ENCODE assay signal across 26 cellular contexts in the genomic region with DNA sequence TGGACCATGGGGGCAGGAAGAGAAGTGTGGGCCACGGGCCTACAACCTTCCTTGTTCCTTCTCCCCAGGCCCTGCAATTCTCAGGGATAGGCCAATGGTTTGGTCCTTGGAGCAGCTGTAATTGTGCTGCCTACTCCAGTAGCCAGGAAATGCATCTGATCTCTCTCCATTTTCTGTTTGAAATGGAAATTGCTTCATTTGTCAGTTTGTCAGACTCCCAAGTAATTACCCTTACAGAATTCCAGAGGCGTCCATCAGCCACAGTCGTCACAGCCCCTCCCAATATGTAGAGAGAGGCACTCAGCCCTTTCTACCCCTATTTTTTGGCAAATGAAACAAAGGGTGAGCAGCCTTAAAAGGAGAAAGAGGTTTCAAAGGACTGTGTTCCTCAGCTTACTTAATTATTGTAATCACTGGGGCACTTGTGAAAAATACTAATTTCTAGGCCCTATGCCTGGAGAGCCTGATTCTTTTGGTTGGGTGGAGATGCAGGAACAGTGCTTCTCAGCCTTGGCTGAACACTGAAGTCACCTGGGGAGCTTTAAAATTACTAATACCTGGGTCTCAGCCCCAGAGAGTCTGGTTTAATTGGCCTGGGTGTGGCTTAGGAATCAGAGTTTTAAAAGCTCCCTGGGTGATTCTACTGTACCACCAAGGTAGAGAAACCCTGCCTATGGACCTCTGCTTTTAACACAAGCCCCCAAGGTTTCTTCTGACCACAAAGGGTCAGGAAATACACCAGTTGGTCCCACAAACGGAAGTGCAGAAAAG.
DNase-seq lines count a peak whose midpoint lies in the region; ATAC-seq and TF ChIP-seq lines count a peak whose summit lies in the region.
"Had no signal": no experiment of that assay in that cellular context is flagged by ENCODE, and none has a peak within 500 bp of the region (broad histone marks: within the 10 kb centered on the region; RNA-seq: fewer than 3 reads in every experiment).

No MANE protein-coding gene starts in this region.

- H3K9me3 ChIP-seq in mucosa of stomach (ENCODE audit: control insufficient read depth, low read length) = no peaks in the 10 kb centered on the region
- H3K9me3 ChIP-seq: spleen, uterus had no signal

- H3K4me3 ChIP-seq in epithelial cell of esophagus (ENCODE audit: low read length) = no peak overlapping the region
- no peak overlapping the region for H3K4me3 ChIP-seq in mucosa of stomach (ENCODE audit: low read length)
- H3K4me3 ChIP-seq: cardiac muscle cell, spleen, uterus had no signal

- peaks cover 12% of the 10 kb centered on the region for H3K4me1 Mint-ChIP-seq in MCF 10A (ENCODE audit: insufficient read depth, unreplicated experiment)
- H3K4me1 Mint-ChIP-seq: activated CD4-positive, alpha-beta T cell treated with anti-CD3 and anti-CD28 coated beads, Interleukin-2, amount 10 ng/mL, durations not matched to agents 7 days and 5 days; activated CD8-positive, alpha-beta memory T cell treated with anti-CD3 and anti-CD28 coated beads, Interleukin-2, amount 10 ng/mL, durations not matched to agents 7 days and 5 days; naive thymus-derived CD8-positive, alpha-beta T cell had no signal

- peaks cover 11% of the 10 kb centered on the region for H3K27me3 Mint-ChIP-seq in MCF 10A (ENCODE audit: insufficient read depth, unreplicated experiment)

- POLR2A ChIA-PET in MCF 10A (lab: Yijun Ruan, JAX) = interaction anchor here (1.9 kb wide), 1 partner anchor 47 kb away, joined by 5 read pairs; no protein-coding TSS in a partner anchor

- H3K36me3 ChIP-seq in mucosa of stomach (ENCODE audit: control insufficient read depth, insufficient read depth, low read length) = no peaks in the 10 kb centered on the region
- H3K36me3 ChIP-seq: cardiac muscle cell, spleen, uterus had no signal

- no peaks in the 10 kb centered on the region for H3K27me3 ChIP-seq in mucosa of stomach (ENCODE audit: control insufficient read depth, insufficient read depth, low read length)
- H3K27me3 ChIP-seq: uterus had no signal

- H3K36me3 Mint-ChIP-seq in MCF 10A (ENCODE audit: insufficient read depth, unreplicated experiment) = no peaks in the 10 kb centered on the region
- H3K36me3 Mint-ChIP-seq: activated CD8-positive, alpha-beta memory T cell treated with anti-CD3 and anti-CD28 coated beads, Interleukin-2, amount 10 ng/mL, durations not matched to agents 7 days and 5 days; naive thymus-derived CD8-positive, alpha-beta T cell; stimulated activated naive B cell treated with anti-CD40 and anti-IgM and Interleukin-4, amounts not matched to agents 10 μg/mL and 1 μg/mL and 100 μg/mL, for 72 hours had no signal

- H3K9ac ChIP-seq in mucosa of stomach (ENCODE audit: low read length) = peak overlapping the region; percentile 66

- no TSS peak for BruUV-seq in MCF 10A (replicated peaks; lab: Mats Ljungman, UMichigan)

- DNase-seq in COR-L47 (lab: John Stamatoyannopoulos, UW) = peak; percentile 47
- peak; percentile 15 for DNase-seq in NCI-H2227 treated with DMSO at 0.1 percent for 48 hours (lab: John Stamatoyannopoulos, UW)
- peak; percentile 64 for DNase-seq in epithelial cell of esophagus (ENCODE audit: low read depth)
- DNase-seq in MCF 10A (ENCODE audit: unreplicated experiment) = no peak
- DNase-seq in GM03348 (ENCODE audit: low spot score) = no peak
- no peak for DNase-seq in GM13976 (ENCODE audit: low spot score)
- DNase-seq: activated CD4-positive, alpha-beta T cell treated with anti-CD3 and anti-CD28 coated beads, Interleukin-2, amount 10 ng/mL, durations not matched to agents 7 days and 5 days; activated CD8-positive, alpha-beta memory T cell treated with anti-CD3 and anti-CD28 coated beads, Interleukin-2, amount 10 ng/mL, durations not matched to agents 7 days and 5 days; activated naive CD4-positive, alpha-beta T cell treated with anti-CD3 and anti-CD28 coated beads for 36 hours; EL; glutamatergic neuron; left cardiac atrium; mesenchymal stem cell; naive thymus-derived CD8-positive, alpha-beta T cell; NCI-H1417 treated with DMSO at 0.1 percent for 48 hours; NCI-H2107; NCI-H526; retina; spleen; stimulated activated CD4-positive, alpha-beta T cell treated with anti-CD3 and anti-CD28 coated beads, Interleukin-4, amount 100 ng/mL, for 24 hours; stimulated activated naive B cell treated with anti-CD40 and anti-IgM and Interleukin-4, amounts not matched to agents 10 μg/mL and 1 μg/mL and 100 μg/mL, for 72 hours; uterus had no signal

- H3K4me1 ChIP-seq in mucosa of stomach (ENCODE audit: control insufficient read depth, insufficient read depth, low read length) = peaks cover 80% of the 10 kb centered on the region
- H3K4me1 ChIP-seq: spleen, uterus had no signal

- no peak for ATAC-seq in HG03175 (IDR thresholded peaks at IDR 0.05; ENCODE audit: unreplicated experiment)
- ATAC-seq: activated CD8-positive, alpha-beta memory T cell treated with anti-CD3 and anti-CD28 coated beads, Interleukin-2, amount 10 ng/mL, durations not matched to agents 7 days and 5 days; left cardiac atrium; naive thymus-derived CD8-positive, alpha-beta T cell; stimulated activated naive B cell treated with anti-CD40 and anti-IgM and Interleukin-4, amounts not matched to agents 10 μg/mL and 1 μg/mL and 100 μg/mL, for 72 hours had no signal

- intact Hi-C loops in MCF 10A (cut with micrococcal nuclease) = no loop called here

- no peak overlapping the region for H3K27ac Mint-ChIP-seq in MCF 10A (ENCODE audit: low read depth, unreplicated experiment)
- H3K27ac Mint-ChIP-seq: activated CD4-positive, alpha-beta T cell treated with anti-CD3 and anti-CD28 coated beads, Interleukin-2, amount 10 ng/mL, durations not matched to agents 7 days and 5 days; activated CD8-positive, alpha-beta memory T cell treated with anti-CD3 and anti-CD28 coated beads, Interleukin-2, amount 10 ng/mL, durations not matched to agents 7 days and 5 days; activated naive CD4-positive, alpha-beta T cell treated with anti-CD3 and anti-CD28 coated beads for 36 hours; naive thymus-derived CD8-positive, alpha-beta T cell; stimulated activated naive B cell treated with anti-CD40 and anti-IgM and Interleukin-4, amounts not matched to agents 10 μg/mL and 1 μg/mL and 100 μg/mL, for 72 hours; T-helper 2 cell treated with Interferon-gamma antibody and Interleukin-4, amounts not matched to agents 5 μg/mL and 100 μg/mL, for 36 hours had no signal

- in situ Hi-C loops in GM13976 (cut with MboI; ENCODE audit: low sequenced_read_pairs, unreplicated experiment) = no loop called here

- no peaks in the 10 kb centered on the region for H3K9me3 Mint-ChIP-seq in MCF 10A (ENCODE audit: unreplicated experiment)
- H3K9me3 Mint-ChIP-seq: activated CD4-positive, alpha-beta T cell treated with anti-CD3 and anti-CD28 coated beads, Interleukin-2, amount 10 ng/mL, durations not matched to agents 7 days and 5 days; activated naive CD4-positive, alpha-beta T cell treated with anti-CD3 and anti-CD28 coated beads for 36 hours; naive thymus-derived CD8-positive, alpha-beta T cell; stimulated activated naive B cell treated with anti-CD40 and anti-IgM and Interleukin-4, amounts not matched to agents 10 μg/mL and 1 μg/mL and 100 μg/mL, for 72 hours; T-helper 2 cell treated with Interferon-gamma antibody and Interleukin-4, amounts not matched to agents 5 μg/mL and 100 μg/mL, for 36 hours had no signal

- TF ChIP-seq CTCF in epithelial cell of esophagus (IDR thresholded peaks at IDR 0.05; ENCODE audit: insufficient read depth, low read depth, low read length, missing control alignments) = no peak
- TF ChIP-seq CTCF in MCF 10A (IDR thresholded peaks at IDR 0.05; ENCODE audit: unreplicated experiment) = no peak
- TF ChIP-seq CTCF in GM13976 (IDR thresholded peaks at IDR 0.05; ENCODE audit: borderline replicate concordance, control extremely low read depth, extremely low read depth, insufficient read depth, missing control alignments) = no peak

- CTCF ChIA-PET in MCF 10A (lab: Yijun Ruan, JAX) = interaction anchor here (0.8 to 1.4 kb wide), 3 partner anchors 24 to 145 kb away, joined by 3 to 5 read pairs (median 5); no protein-coding TSS in a partner anchor

- H3K4me3 Mint-ChIP-seq in MCF 10A (ENCODE audit: unreplicated experiment) = no peak overlapping the region
- H3K4me3 Mint-ChIP-seq: activated CD4-positive, alpha-beta T cell treated with anti-CD3 and anti-CD28 coated beads, Interleukin-2, amount 10 ng/mL, durations not matched to agents 7 days and 5 days; activated CD8-positive, alpha-beta memory T cell treated with anti-CD3 and anti-CD28 coated beads, Interleukin-2, amount 10 ng/mL, durations not matched to agents 7 days and 5 days; activated naive CD4-positive, alpha-beta T cell treated with anti-CD3 and anti-CD28 coated beads for 36 hours; naive thymus-derived CD8-positive, alpha-beta T cell; stimulated activated naive B cell treated with anti-CD40 and anti-IgM and Interleukin-4, amounts not matched to agents 10 μg/mL and 1 μg/mL and 100 μg/mL, for 72 hours; T-helper 2 cell treated with Interferon-gamma antibody and Interleukin-4, amounts not matched to agents 5 μg/mL and 100 μg/mL, for 36 hours had no signal

Comparison
In these comparisons a context has a peak if more than half of its experiments do, and no peak if none do; other contexts are left out.
1. DNase-seq: peak in COR-L47 (single experiment), NCI-H2227 treated with DMSO at 0.1 percent for 48 hours (single experiment) and epithelial cell of esophagus (single experiment); none in MCF 10A (single experiment), GM03348 (single experiment) and GM13976 (single experiment).